Comparison of ENCODE assay signal across 8 cellular contexts in the genomic region with DNA sequence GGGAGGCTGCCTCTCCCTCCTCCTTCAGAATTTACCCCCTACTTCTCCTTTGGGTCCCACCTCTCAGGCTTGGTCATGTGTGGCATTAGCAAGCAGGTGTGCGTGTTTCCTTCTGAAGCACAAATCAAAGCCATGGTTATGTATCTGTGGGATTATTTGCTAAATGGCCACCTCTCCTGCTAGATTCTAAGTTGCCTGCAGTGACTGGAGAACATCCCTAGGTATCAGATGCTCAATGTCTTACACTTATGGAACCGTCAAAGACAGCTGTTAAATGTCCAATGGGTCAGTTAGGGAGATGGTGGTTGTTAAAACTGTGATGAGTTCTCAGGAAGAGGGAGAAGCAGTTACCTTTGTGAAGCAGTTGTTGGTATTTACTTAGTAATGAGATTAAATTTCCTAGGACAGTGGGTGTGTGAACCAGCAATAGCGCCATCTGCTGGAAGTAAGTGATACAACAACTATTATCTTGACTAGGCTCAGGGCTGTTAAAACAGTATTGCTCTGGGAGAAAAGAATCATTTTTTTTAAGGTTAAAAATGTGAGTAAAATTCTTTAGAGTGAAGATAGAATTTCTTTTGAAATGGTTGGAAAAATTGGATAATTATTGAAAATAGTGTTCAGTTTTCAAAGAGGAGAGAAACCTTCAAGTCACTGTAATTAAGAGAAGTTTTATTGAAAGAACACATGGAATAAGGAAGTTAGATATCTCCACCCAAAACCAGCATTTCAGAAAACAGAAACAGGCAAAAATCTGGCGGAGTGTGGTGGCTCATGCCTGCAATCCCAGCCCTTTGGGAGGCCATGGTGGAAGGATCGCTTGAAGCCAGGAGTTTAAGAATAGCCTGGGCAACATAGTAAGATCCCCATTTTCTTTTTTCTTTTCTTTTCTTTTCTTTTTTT.
DNase-seq lines count a peak whose midpoint lies in the region; ATAC-seq and TF ChIP-seq lines count a peak whose summit lies in the region.

No MANE protein-coding gene starts in this region.

- no peak overlapping the region for H3K4me3 ChIP-seq in trophoblast cell (ENCODE audit: low read depth, low read length)

- H3K27me3 ChIP-seq in trophoblast cell (ENCODE audit: insufficient read depth, low read length), result no peaks in the 10 kb centered on the region

- peak overlapping the region; percentile 20 for H2BK12ac ChIP-seq in trophoblast cell (ENCODE audit: low read length)

- no peaks in the 10 kb centered on the region for H3K9me3 Mint-ChIP-seq in Calu3 (ENCODE audit: low read depth, unreplicated experiment)
- no peaks in the 10 kb centered on the region for H3K9me3 Mint-ChIP-seq in activated CD8-positive, alpha-beta T cell treated with anti-CD3 and anti-CD28 coated beads, Interleukin-2, amount 10 ng/mL, durations not matched to agents 7 days and 5 days (ENCODE audit: insufficient read depth)

- no peak overlapping the region for H4K8ac ChIP-seq in trophoblast cell (ENCODE audit: low read depth, low read length)

- H3K4ac ChIP-seq in trophoblast cell (ENCODE audit: low read depth, low read length), result no peak overlapping the region

- H4K12ac ChIP-seq in trophoblast cell (ENCODE audit: low read depth, low read length), result no peak overlapping the region

- H3K36me3 ChIP-seq in trophoblast cell (ENCODE audit: control insufficient read depth in 1 of 2, insufficient read depth in 2 of 2, low read length in 2 of 2), result no peaks in the 10 kb centered on the region

- H3K18ac ChIP-seq in trophoblast cell (ENCODE audit: low read length), result no peak overlapping the region

- H4K91ac ChIP-seq in trophoblast cell (ENCODE audit: low read depth, low read length), result no peak overlapping the region

- peak; percentile 43 for TF ChIP-seq CTCF in Calu3 (IDR thresholded peaks at IDR 0.05; ENCODE audit: unreplicated experiment)

- CTCF ChIA-PET in Calu3 (lab: Charles Lee), result no interaction called here
- CTCF ChIA-PET in activated CD8-positive, alpha-beta T cell treated with anti-CD3 and anti-CD28 coated beads, Interleukin-2, amount 10 ng/mL, durations not matched to agents 7 days and 5 days (lab: Charles Lee), result interaction anchor here (0.6 to 6.9 kb wide), 27 partner anchors 10 to 311 kb away, joined by 3 to 85 read pairs (median 4); a partner anchor contains a TSS

- POLR2A ChIA-PET in activated CD8-positive, alpha-beta T cell treated with anti-CD3 and anti-CD28 coated beads, Interleukin-2, amount 10 ng/mL, durations not matched to agents 7 days and 5 days (lab: Charles Lee), result no interaction called here

- DNase-seq in Calu3 (peak; percentile 7), NCI-H446 (lab: John Stamatoyannopoulos, UW) (peak; percentile 29 to 45), head of caudate nucleus (peak in 23 of 42 donors; percentile 14 to 79 (median 47)), trophoblast cell (peak; percentile 43 to 80)
- DNase-seq in activated CD8-positive, alpha-beta T cell treated with anti-CD3 and anti-CD28 coated beads, Interleukin-2, amount 10 ng/mL, durations not matched to agents 7 days and 5 days, result peak; percentile 55

- H3K14ac ChIP-seq in trophoblast cell (ENCODE audit: low read length), result no peak overlapping the region

- H3K4me3 Mint-ChIP-seq in Calu3 (ENCODE audit: low read depth, unreplicated experiment), result no peak overlapping the region
- no peak overlapping the region for H3K4me3 Mint-ChIP-seq in activated CD8-positive, alpha-beta T cell treated with anti-CD3 and anti-CD28 coated beads, Interleukin-2, amount 10 ng/mL, durations not matched to agents 7 days and 5 days

- no peaks in the 10 kb centered on the region for H3K9me3 ChIP-seq in trophoblast cell (ENCODE audit: insufficient read depth, low read depth, low read length)

- no peak overlapping the region for H2AFZ ChIP-seq in trophoblast cell (ENCODE audit: insufficient read depth, low read length, poor library complexity)

- no peaks in the 10 kb centered on the region for H3K79me1 ChIP-seq in trophoblast cell (ENCODE audit: low read length)

- no peak overlapping the region for H2AK5ac ChIP-seq in trophoblast cell (ENCODE audit: low read length)

- peak overlapping the region; percentile 35 for H2BK120ac ChIP-seq in trophoblast cell (ENCODE audit: insufficient read depth, low read length, poor library complexity)

- ATAC-seq in GM18907 (IDR thresholded peaks at IDR 0.05; ENCODE audit: unreplicated experiment) (peak; percentile 78), HG03280 (IDR thresholded peaks at IDR 0.05; ENCODE audit: unreplicated experiment) (peak; percentile 83), GM18520 (IDR thresholded peaks at IDR 0.05; ENCODE audit: unreplicated experiment) (no peak)
- ATAC-seq in activated CD8-positive, alpha-beta T cell treated with anti-CD3 and anti-CD28 coated beads, Interleukin-2, amount 10 ng/mL, durations not matched to agents 7 days and 5 days, result peak; percentile 75

- intact Hi-C loops in Calu3 (cut with micrococcal nuclease; ENCODE audit: unreplicated experiment) (loop anchor here (2.0 to 5.0 kb wide), 4 partner anchors 160 to 300 kb away; no protein-coding TSS in a partner anchor), head of caudate nucleus (cut with DNase I) (loop anchor here (5.0 kb wide), 2 partner anchors 225 to 300 kb away; a partner anchor contains a TSS)

- no peaks in the 10 kb centered on the region for H3K79me2 ChIP-seq in trophoblast cell (ENCODE audit: control insufficient read depth, insufficient read depth, low read length, poor library complexity)

- BruUV-seq in Calu3 (replicated peaks; lab: Mats Ljungman, UMichigan), result no TSS peak

- peaks cover 2% of the 10 kb centered on the region in 2 experiments for H3K4me1 ChIP-seq in trophoblast cell (ENCODE audit: control insufficient read depth in 1 of 2, insufficient read depth in 2 of 2, low read length in 2 of 2)

- no peak overlapping the region for H3K4me2 ChIP-seq in trophoblast cell (ENCODE audit: low read length)

- H3K23ac ChIP-seq in trophoblast cell (ENCODE audit: low read length), result no peak overlapping the region

- H3K9ac ChIP-seq in trophoblast cell (ENCODE audit: low read length), result no peak overlapping the region

- no peak overlapping the region for H3K27ac Mint-ChIP-seq in Calu3 (ENCODE audit: unreplicated experiment)
- H3K27ac Mint-ChIP-seq in activated CD8-positive, alpha-beta T cell treated with anti-CD3 and anti-CD28 coated beads, Interleukin-2, amount 10 ng/mL, durations not matched to agents 7 days and 5 days, result no peak overlapping the region

- WGBS in trophoblast cell (ENCODE audit: extremely low coverage, insufficient coverage, insufficient read length), result no CpG with 5 or more reads among the region's 5 CpGs

- no peaks in the 10 kb centered on the region for H3K36me3 Mint-ChIP-seq in Calu3 (ENCODE audit: insufficient read depth, unreplicated experiment)
- no peaks in the 10 kb centered on the region for H3K36me3 Mint-ChIP-seq in activated CD8-positive, alpha-beta T cell treated with anti-CD3 and anti-CD28 coated beads, Interleukin-2, amount 10 ng/mL, durations not matched to agents 7 days and 5 days (ENCODE audit: low read depth)

- no peak overlapping the region for H2BK5ac ChIP-seq in trophoblast cell (ENCODE audit: low read depth, low read length, poor library complexity)

- H3K27me3 Mint-ChIP-seq in Calu3 (ENCODE audit: unreplicated experiment), result no peaks in the 10 kb centered on the region
- H3K27me3 Mint-ChIP-seq in activated CD8-positive, alpha-beta T cell treated with anti-CD3 and anti-CD28 coated beads, Interleukin-2, amount 10 ng/mL, durations not matched to agents 7 days and 5 days (ENCODE audit: low read depth), result no peaks in the 10 kb centered on the region

- H3K4me1 Mint-ChIP-seq in Calu3 (ENCODE audit: low read depth, unreplicated experiment), result peaks cover 30% of the 10 kb centered on the region
- peaks cover 31% of the 10 kb centered on the region for H3K4me1 Mint-ChIP-seq in activated CD8-positive, alpha-beta T cell treated with anti-CD3 and anti-CD28 coated beads, Interleukin-2, amount 10 ng/mL, durations not matched to agents 7 days and 5 days (ENCODE audit: low read depth)

- H3K27ac ChIP-seq in trophoblast cell (ENCODE audit: low read depth, low read length), result no peak overlapping the region

Comparison
In these comparisons a context has a peak if more than half of its experiments do, and no peak if none do; other contexts are left out.
1. DNase-seq: peak in every context shown above with its lines; median percentile 62 in trophoblast cell; 55 in activated CD8-positive, alpha-beta T cell treated with anti-CD3 and anti-CD28 coated beads, Interleukin-2, amount 10 ng/mL, durations not matched to agents 7 days and 5 days; 47 in head of caudate nucleus; 37 in NCI-H446; 7 in Calu3.